Comparison of ENCODE assay signal across 1 cellular context in genomic region chr6:108574457-108575149, GRCh38.
TF ChIP-seq lines count a peak whose summit lies in the region.

No MANE protein-coding gene starts in this region.

TF ChIP-seq in K562, 482 proteins besides CTCF, POLR2A, EP300 and RAD21:
- TF ChIP-seq TBL1XR1 (IDR thresholded peaks at IDR 0.05; ENCODE audit: low read length in 2 of 2) (peak in 1 of 2 experiments; percentile 32; a peak in 1 of 4 replicates), DPF2 (IDR thresholded peaks at IDR 0.05) (peak; percentile 59; the same call in 1 of the 2 replicates), DMBX1 (CRISPR knock-in tag; IDR thresholded peaks at IDR 0.05; ENCODE audit: borderline replicate concordance) (0 out of 2 replicates have a peak, but pooled peaks have one; percentile 34), MYNN (IDR thresholded peaks at IDR 0.05) (0 out of 2 replicates have a peak, but pooled peaks have one; percentile 18), MYNN (CRISPR knock-in tag; IDR thresholded peaks at IDR 0.05) (no peak), CBFA2T3 (IDR thresholded peaks at IDR 0.05) (peak; percentile 88), ARID3A (IDR thresholded peaks at IDR 0.05; ENCODE audit: borderline replicate concordance, low read depth, low read length) (0 out of 2 replicates have a peak, but pooled peaks have one; percentile 11), ZFX (CRISPR knock-in tag; IDR thresholded peaks at IDR 0.05) (peak; percentile 17; the same call in 1 of the 2 replicates), GTF2A2 (tag; IDR thresholded peaks at IDR 0.05) (no peak), XRCC3 (IDR thresholded peaks at IDR 0.05) (no peak), ZSCAN32 (CRISPR knock-in tag; IDR thresholded peaks at IDR 0.05) (no peak), DEAF1 (CRISPR knock-in tag; IDR thresholded peaks at IDR 0.05) (no peak), RCOR1 (IDR thresholded peaks at IDR 0.05; ENCODE audit: borderline replicate concordance in 1 of 2, low read depth in 2 of 2, low read length in 2 of 2) (0 out of 4 replicates have a peak, but pooled peaks of 1 of the 2 experiments have one; percentile 16), CBFA2T2 (conservative IDR thresholded peaks at IDR 0.05) (peak; percentile 82), ZNF174 (CRISPR knock-in tag; IDR thresholded peaks at IDR 0.05) (no peak), TEAD4 (IDR thresholded peaks at IDR 0.05; ENCODE audit: low read length) (peak; percentile 86), TEAD4 (CRISPR knock-in tag; IDR thresholded peaks at IDR 0.05; ENCODE audit: borderline replicate concordance) (no peak), SRSF1 (IDR thresholded peaks at IDR 0.05; ENCODE audit: low read depth, low read length) (no peak), NCOR1 (IDR thresholded peaks at IDR 0.05) (peak; percentile 74), CXXC5 (CRISPR knock-in tag; IDR thresholded peaks at IDR 0.05) (peak; percentile 51), POLR2AphosphoS5 (IDR thresholded peaks at IDR 0.05; ENCODE audit: control insufficient read depth, insufficient read depth, low read depth, low read length) (peak; percentile 69; the same call in 1 of the 2 replicates), KLF16 (IDR thresholded peaks at IDR 0.05) (peak; percentile 63; the same call in 1 of the 2 replicates), CTBP1 (IDR thresholded peaks at IDR 0.05; ENCODE audit: borderline replicate concordance) (peak; percentile 39; the same call in 1 of the 2 replicates), PML (IDR thresholded peaks at IDR 0.05; ENCODE audit: low read length) (0 out of 2 replicates have a peak, but pooled peaks have one; percentile 37), SP1 (CRISPR knock-in tag; IDR thresholded peaks at IDR 0.05) (0 out of 2 replicates have a peak, but pooled peaks have one; percentile 16), MCM7 (IDR thresholded peaks at IDR 0.05) (no peak), NUFIP1 (IDR thresholded peaks at IDR 0.05; ENCODE audit: partially characterized antibody) (no peak), SMARCA4 (IDR thresholded peaks at IDR 0.05) (0 out of 2 replicates have a peak, but pooled peaks have one; percentile 41), MTA2 (IDR thresholded peaks at IDR 0.05; ENCODE audit: low read depth) (peak; percentile 49; the same call in 1 of the 2 replicates), ZNF143 (CRISPR knock-in tag; IDR thresholded peaks at IDR 0.05) (no peak), TAL1 (IDR thresholded peaks at IDR 0.05) (peak; percentile 82), ARID1B (IDR thresholded peaks at IDR 0.05) (peak; percentile 82), TRIM24 (IDR thresholded peaks at IDR 0.05) (0 out of 4 replicates have a peak, but pooled peaks of 1 of the 2 experiments have one; percentile 30), MLLT1 (IDR thresholded peaks at IDR 0.05) (no peak), ZEB2 (IDR thresholded peaks at IDR 0.05) (peak; percentile 15; the same call in 1 of the 2 replicates), FOXM1 (IDR thresholded peaks at IDR 0.05; ENCODE audit: low read depth) (no peak), FOXM1 (CRISPR knock-in tag; IDR thresholded peaks at IDR 0.05; ENCODE audit: low read depth) (no peak), MCM3 (IDR thresholded peaks at IDR 0.05) (no peak), SMARCE1 (IDR thresholded peaks at IDR 0.05) (peak; percentile 17; the same call in 1 of the 2 replicates), CREM (IDR thresholded peaks at IDR 0.05; ENCODE audit: low read depth) (peak; percentile 65), ZNF766 (CRISPR knock-in tag; conservative IDR thresholded peaks at IDR 0.05) (no peak), BHLHE40 (IDR thresholded peaks at IDR 0.05; ENCODE audit: low read length) (peak; percentile 57; the same call in 1 of the 2 replicates), ELK3 (CRISPR knock-in tag; IDR thresholded peaks at IDR 0.05) (no peak), USF1 (CRISPR knock-in tag; IDR thresholded peaks at IDR 0.05) (no peak), NFIC (IDR thresholded peaks at IDR 0.05) (peak; percentile 79), STAT5A (IDR thresholded peaks at IDR 0.05; ENCODE audit: borderline replicate concordance, low read length) (peak; percentile 67; the same call in 1 of the 2 replicates), SOX6 (IDR thresholded peaks at IDR 0.05) (0 out of 2 replicates have a peak, but pooled peaks have one; percentile 37), NFE2 (IDR thresholded peaks at IDR 0.05; ENCODE audit: low read depth) (0 out of 2 replicates have a peak, but pooled peaks have one; percentile 1), MYC (IDR thresholded peaks at IDR 0.05; ENCODE audit: low read depth, low read length) (0 out of 2 replicates have a peak, but pooled peaks have one; percentile 20), MYC (CRISPR knock-in tag; IDR thresholded peaks at IDR 0.05; ENCODE audit: borderline replicate concordance, low read depth) (no peak), CEBPB (tag; IDR thresholded peaks at IDR 0.05) (peak; percentile 73; the same call in 1 of the 2 replicates), ZBTB17 (CRISPR knock-in tag; IDR thresholded peaks at IDR 0.05) (no peak), TCF3 (CRISPR knock-in tag; IDR thresholded peaks at IDR 0.05) (peak; percentile 80)
- TF ChIP-seq, protein P1, sequence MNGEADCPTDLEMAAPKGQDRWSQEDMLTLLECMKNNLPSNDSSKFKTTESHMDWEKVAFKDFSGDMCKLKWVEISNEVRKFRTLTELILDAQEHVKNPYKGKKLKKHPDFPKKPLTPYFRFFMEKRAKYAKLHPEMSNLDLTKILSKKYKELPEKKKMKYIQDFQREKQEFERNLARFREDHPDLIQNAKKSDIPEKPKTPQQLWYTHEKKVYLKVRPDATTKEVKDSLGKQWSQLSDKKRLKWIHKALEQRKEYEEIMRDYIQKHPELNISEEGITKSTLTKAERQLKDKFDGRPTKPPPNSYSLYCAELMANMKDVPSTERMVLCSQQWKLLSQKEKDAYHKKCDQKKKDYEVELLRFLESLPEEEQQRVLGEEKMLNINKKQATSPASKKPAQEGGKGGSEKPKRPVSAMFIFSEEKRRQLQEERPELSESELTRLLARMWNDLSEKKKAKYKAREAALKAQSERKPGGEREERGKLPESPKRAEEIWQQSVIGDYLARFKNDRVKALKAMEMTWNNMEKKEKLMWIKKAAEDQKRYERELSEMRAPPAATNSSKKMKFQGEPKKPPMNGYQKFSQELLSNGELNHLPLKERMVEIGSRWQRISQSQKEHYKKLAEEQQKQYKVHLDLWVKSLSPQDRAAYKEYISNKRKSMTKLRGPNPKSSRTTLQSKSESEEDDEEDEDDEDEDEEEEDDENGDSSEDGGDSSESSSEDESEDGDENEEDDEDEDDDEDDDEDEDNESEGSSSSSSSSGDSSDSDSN (IDR thresholded peaks at IDR 0.05; ENCODE audit: borderline replicate concordance in 1 of 2, low read depth in 2 of 2, low read length in 2 of 2): no peak
- TF ChIP-seq, protein P2, sequence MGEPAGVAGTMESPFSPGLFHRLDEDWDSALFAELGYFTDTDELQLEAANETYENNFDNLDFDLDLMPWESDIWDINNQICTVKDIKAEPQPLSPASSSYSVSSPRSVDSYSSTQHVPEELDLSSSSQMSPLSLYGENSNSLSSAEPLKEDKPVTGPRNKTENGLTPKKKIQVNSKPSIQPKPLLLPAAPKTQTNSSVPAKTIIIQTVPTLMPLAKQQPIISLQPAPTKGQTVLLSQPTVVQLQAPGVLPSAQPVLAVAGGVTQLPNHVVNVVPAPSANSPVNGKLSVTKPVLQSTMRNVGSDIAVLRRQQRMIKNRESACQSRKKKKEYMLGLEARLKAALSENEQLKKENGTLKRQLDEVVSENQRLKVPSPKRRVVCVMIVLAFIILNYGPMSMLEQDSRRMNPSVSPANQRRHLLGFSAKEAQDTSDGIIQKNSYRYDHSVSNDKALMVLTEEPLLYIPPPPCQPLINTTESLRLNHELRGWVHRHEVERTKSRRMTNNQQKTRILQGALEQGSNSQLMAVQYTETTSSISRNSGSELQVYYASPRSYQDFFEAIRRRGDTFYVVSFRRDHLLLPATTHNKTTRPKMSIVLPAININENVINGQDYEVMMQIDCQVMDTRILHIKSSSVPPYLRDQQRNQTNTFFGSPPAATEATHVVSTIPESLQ (CRISPR knock-in tag; IDR thresholded peaks at IDR 0.05): no peak
